Comparison of ENCODE assay signal across 25 cellular contexts in genomic region chr10:25738776-25739175, GRCh38.
"Had no signal": no experiment of that assay in that cellular context is flagged by ENCODE, and none has a peak within 500 bp of the region (broad histone marks: within the 10 kb centered on the region; RNA-seq: fewer than 3 reads in every experiment).

No MANE protein-coding gene starts in this region.

- H3K9me3 ChIP-seq: ovary, psoas muscle, right lobe of liver, sigmoid colon, suprapubic skin, testis, tibial artery, transverse colon, upper lobe of left lung, vagina had no signal

- H3K79me2 ChIP-seq: parathyroid adenoma had no signal

- H3K9ac ChIP-seq: neural progenitor cell, parathyroid adenoma had no signal

- H3K27me3 ChIP-seq: neural progenitor cell, ovary, right lobe of liver, sigmoid colon, suprapubic skin, testis, tibial artery, transverse colon, upper lobe of left lung, vagina had no signal

- H2AFZ ChIP-seq: neural progenitor cell, parathyroid adenoma had no signal

- H3K36me3 ChIP-seq: neural progenitor cell, ovary, right lobe of liver, sigmoid colon, suprapubic skin, tibial artery, transverse colon, upper lobe of left lung, vagina had no signal

- DNase-seq: naive thymus-derived CD4-positive, alpha-beta T cell; natural killer cell; occipital lobe; ovary; posterior cingulate gyrus; psoas muscle; right cardiac atrium; right lobe of liver; sigmoid colon; small intestine; stimulated activated CD4-positive, alpha-beta T cell treated with anti-CD3 and anti-CD28 coated beads, Interleukin-15, amount 100 ng/mL, for 24 hours; stimulated activated CD4-positive, alpha-beta T cell treated with anti-CD3 and anti-CD28 coated beads, Interleukin-2, amount 100 ng/mL, for 24 hours; stimulated activated CD4-positive, alpha-beta T cell treated with anti-CD3 and anti-CD28 coated beads, Interleukin-2, amount 100 ng/mL, for 48 hours; stimulated activated CD4-positive, alpha-beta T cell treated with anti-CD3 and anti-CD28 coated beads, Interleukin-4, amount 100 ng/mL, for 24 hours; stimulated activated naive B cell treated with anti-CD40 and anti-IgM and Interleukin-4, amounts not matched to agents 10 μg/mL and 1 μg/mL and 100 μg/mL, for 72 hours; stimulated activated naive CD4-positive, alpha-beta T cell treated with Interleukin-2 at 50 U/mL for 16 hours; substantia nigra; testis; tibial artery; transverse colon had no signal

- H3K27ac ChIP-seq: neural progenitor cell, ovary, parathyroid adenoma, psoas muscle, right lobe of liver, sigmoid colon, suprapubic skin, testis, tibial artery, transverse colon, upper lobe of left lung, vagina had no signal

- H3K4me3 ChIP-seq: neural progenitor cell, ovary, psoas muscle, right lobe of liver, sigmoid colon, suprapubic skin, testis, tibial artery, transverse colon, upper lobe of left lung, vagina had no signal

- H3K4me2 ChIP-seq: neural progenitor cell had no signal

- H3K4me1 ChIP-seq: neural progenitor cell, parathyroid adenoma, psoas muscle, right lobe of liver, sigmoid colon, suprapubic skin, testis, tibial artery, transverse colon, upper lobe of left lung, vagina had no signal
